Comparison of ENCODE assay signal across 1 cellular context in the genomic region with DNA sequence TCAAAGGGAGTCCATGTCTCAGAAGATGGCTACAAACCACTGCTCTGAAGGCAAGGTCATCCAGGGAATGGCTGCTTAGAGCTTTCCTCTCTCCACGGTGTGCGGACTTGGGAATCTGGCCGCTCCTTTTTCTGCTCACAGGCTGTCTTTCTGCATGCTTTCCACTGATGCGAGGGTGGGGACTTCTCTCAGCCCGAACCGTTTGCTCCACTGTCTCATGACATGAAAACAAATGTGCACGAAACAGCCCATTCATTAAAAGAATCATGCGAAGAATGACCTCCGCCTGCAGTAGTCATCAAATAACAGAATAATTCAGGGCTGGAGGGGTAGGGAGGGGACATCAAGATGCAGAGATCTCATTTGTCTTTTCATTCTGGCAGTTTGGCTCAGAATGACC.
TF ChIP-seq lines count a peak whose summit lies in the region.

No MANE protein-coding gene starts in this region.

TF ChIP-seq in IMR-90, 13 proteins besides CTCF, POLR2A, EP300 and RAD21:
- TF ChIP-seq FOS (IDR thresholded peaks at IDR 0.05; ENCODE audit: low read depth, low read length) (no peak), ELK1 (IDR thresholded peaks at IDR 0.05; ENCODE audit: borderline replicate concordance, low read depth, low read length) (no peak), NFE2L2 (IDR thresholded peaks at IDR 0.05; ENCODE audit: low read depth, low read length) (no peak), MAZ (IDR thresholded peaks at IDR 0.05; ENCODE audit: borderline replicate concordance, low read depth, low read length) (no peak), CHD1 (IDR thresholded peaks at IDR 0.05; ENCODE audit: low read depth, low read length) (no peak), SMC3 (IDR thresholded peaks at IDR 0.05; ENCODE audit: low read depth, low read length) (no peak), CEBPB (IDR thresholded peaks at IDR 0.05; ENCODE audit: low read depth, low read length) (no peak), RCOR1 (IDR thresholded peaks at IDR 0.05; ENCODE audit: insufficient replicate concordance, low read length) (no peak), BHLHE40 (IDR thresholded peaks at IDR 0.05; ENCODE audit: low read depth, low read length) (no peak), MAFK (IDR thresholded peaks at IDR 0.05; ENCODE audit: low read depth, low read length) (no peak), RFX5 (IDR thresholded peaks at IDR 0.05; ENCODE audit: low read depth, low read length) (no peak), MXI1 (IDR thresholded peaks at IDR 0.05; ENCODE audit: borderline replicate concordance, low read depth, low read length) (no peak)
- TF ChIP-seq, protein P1, sequence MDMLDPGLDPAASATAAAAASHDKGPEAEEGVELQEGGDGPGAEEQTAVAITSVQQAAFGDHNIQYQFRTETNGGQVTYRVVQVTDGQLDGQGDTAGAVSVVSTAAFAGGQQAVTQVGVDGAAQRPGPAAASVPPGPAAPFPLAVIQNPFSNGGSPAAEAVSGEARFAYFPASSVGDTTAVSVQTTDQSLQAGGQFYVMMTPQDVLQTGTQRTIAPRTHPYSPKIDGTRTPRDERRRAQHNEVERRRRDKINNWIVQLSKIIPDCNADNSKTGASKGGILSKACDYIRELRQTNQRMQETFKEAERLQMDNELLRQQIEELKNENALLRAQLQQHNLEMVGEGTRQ (IDR thresholded peaks at IDR 0.05; ENCODE audit: low read depth, low read length): no peak
